Comparison of ENCODE assay signal across 1 cellular context in genomic region chr12:101859664-101860607, GRCh38.
A peak's percentile ranks its signal among the peaks of the same experiment; 100 is the strongest.
TF ChIP-seq lines count a peak whose summit lies in the region.

No MANE protein-coding gene starts in this region.

TF ChIP-seq in GM12878, 131 proteins besides CTCF, POLR2A, EP300 and RAD21 (continued from another document and continues in another):
- TF ChIP-seq TCF12 (IDR thresholded peaks at IDR 0.05; ENCODE audit: low read depth, low read length), result no peak
- TF ChIP-seq ETV6 (conservative IDR thresholded peaks at IDR 0.05 in 1 of 2, IDR thresholded peaks at IDR 0.05 in 1 of 2; ENCODE audit: borderline replicate concordance in 1 of 2, low read depth in 1 of 2), result 0 out of 4 replicates have a peak, but pooled peaks of 1 of the 2 experiments have one; percentile 27
- peak; percentile 47; the same call in 1 of the 2 replicates for TF ChIP-seq TCF7 (IDR thresholded peaks at IDR 0.05; ENCODE audit: borderline replicate concordance)
- 0 out of 2 replicates have a peak, but pooled peaks have one; percentile 21 for TF ChIP-seq SMARCA5 (IDR thresholded peaks at IDR 0.05)
- TF ChIP-seq ZZZ3 (IDR thresholded peaks at IDR 0.05; ENCODE audit: control insufficient read depth, insufficient read length, low read depth), result no peak
- TF ChIP-seq POLR2AphosphoS2 (IDR thresholded peaks at IDR 0.05; ENCODE audit: low read depth, low read length), result no peak
- TF ChIP-seq NRF1 (conservative IDR thresholded peaks at IDR 0.05; ENCODE audit: low read depth, low read length), result no peak
- TF ChIP-seq CREM (IDR thresholded peaks at IDR 0.05; ENCODE audit: low read depth), result peak; percentile 80; the same call in 1 of the 2 replicates
- no peak for TF ChIP-seq MEF2B (IDR thresholded peaks at IDR 0.05; ENCODE audit: partially characterized antibody, poor library complexity, severe bottlenecking)
- no peak for TF ChIP-seq TAF1 (IDR thresholded peaks at IDR 0.05; ENCODE audit: borderline replicate concordance, low read depth, low read length)
- peak; percentile 61; the same call in 1 of the 2 replicates for TF ChIP-seq BMI1 (IDR thresholded peaks at IDR 0.05; ENCODE audit: borderline replicate concordance)
- no peak for TF ChIP-seq YBX1 (IDR thresholded peaks at IDR 0.05)
- peak; percentile 64 for TF ChIP-seq E2F8 (IDR thresholded peaks at IDR 0.05; ENCODE audit: low read depth, partially characterized antibody)
- peak; percentile 84 for TF ChIP-seq IKZF1 (conservative IDR thresholded peaks at IDR 0.05)
- TF ChIP-seq SMAD1 (IDR thresholded peaks at IDR 0.05; ENCODE audit: low read depth, partially characterized antibody), result peak; percentile 72
- TF ChIP-seq POLR2AphosphoS5 (IDR thresholded peaks at IDR 0.05; ENCODE audit: low read length), result no peak
- TF ChIP-seq EZH2 (IDR thresholded peaks at IDR 0.05; ENCODE audit: borderline replicate concordance, control insufficient read depth, low read depth, low read length), result no peak
- no peak for TF ChIP-seq PKNOX1 (IDR thresholded peaks at IDR 0.05)
- no peak for TF ChIP-seq STAT1 (conservative IDR thresholded peaks at IDR 0.05)
- no peak for TF ChIP-seq ZBTB4 (CRISPR knock-in tag; IDR thresholded peaks at IDR 0.05)
- no peak for TF ChIP-seq E2F4 (IDR thresholded peaks at IDR 0.05; ENCODE audit: low read depth, low read length)
- TF ChIP-seq KAT2A (conservative IDR thresholded peaks at IDR 0.05; ENCODE audit: control insufficient read depth, low read depth, low read length), result no peak
- TF ChIP-seq HDAC2 (IDR thresholded peaks at IDR 0.05), result no peak
- peak; percentile 78 for TF ChIP-seq ZBED1 (IDR thresholded peaks at IDR 0.05; ENCODE audit: borderline replicate concordance)
- TF ChIP-seq CEBPZ (IDR thresholded peaks at IDR 0.05; ENCODE audit: low read depth, low read length), result no peak
- TF ChIP-seq HSF1 (IDR thresholded peaks at IDR 0.05; ENCODE audit: low read depth, low read length), result no peak
- peak; percentile 12 for TF ChIP-seq BCL3 (IDR thresholded peaks at IDR 0.05; ENCODE audit: borderline replicate concordance, insufficient read depth, low read depth, low read length, poor library complexity, severe bottlenecking)
- no peak; the same call in 1 of the 2 replicates for TF ChIP-seq BACH1 (IDR thresholded peaks at IDR 0.05; ENCODE audit: borderline replicate concordance)
- no peak for TF ChIP-seq MAX (IDR thresholded peaks at IDR 0.05; ENCODE audit: low read depth, low read length)
- peak; percentile 94 to 95 for TF ChIP-seq IKZF2 (IDR thresholded peaks at IDR 0.05)
- peak; percentile 95; the same call in 1 of the 2 replicates for TF ChIP-seq FOXM1 (IDR thresholded peaks at IDR 0.05; ENCODE audit: low read depth, low read length)
- no peak for TF ChIP-seq SREBF1 (IDR thresholded peaks at IDR 0.05; ENCODE audit: low read length)
- 0 out of 2 replicates have a peak, but pooled peaks have one; percentile 51 for TF ChIP-seq IRF4 (IDR thresholded peaks at IDR 0.05; ENCODE audit: low read depth, low read length)
- TF ChIP-seq KDM1A (IDR thresholded peaks at IDR 0.05; ENCODE audit: borderline replicate concordance), result no peak
- TF ChIP-seq RAD51 (IDR thresholded peaks at IDR 0.05), result no peak
- peak; percentile 98 for TF ChIP-seq ATF2 (IDR thresholded peaks at IDR 0.05; ENCODE audit: low read length)
- TF ChIP-seq SP1 (IDR thresholded peaks at IDR 0.05; ENCODE audit: low read depth, low read length), result no peak
- TF ChIP-seq RELA (IDR thresholded peaks at IDR 0.05; ENCODE audit: borderline replicate concordance, partially characterized antibody), result peak; percentile 92
- no peak for TF ChIP-seq SRF (IDR thresholded peaks at IDR 0.05; ENCODE audit: low read depth in 2 of 2, low read length in 2 of 2)
- TF ChIP-seq PAX5 (IDR thresholded peaks at IDR 0.05; ENCODE audit: borderline replicate concordance, low read depth, low read length), result no peak
- no peak for TF ChIP-seq NFYA (IDR thresholded peaks at IDR 0.05; ENCODE audit: borderline replicate concordance, low read depth, low read length)
- peak; percentile 91 for TF ChIP-seq MTA2 (IDR thresholded peaks at IDR 0.05; ENCODE audit: low read depth)
- TF ChIP-seq ZNF274 (IDR thresholded peaks at IDR 0.05; ENCODE audit: insufficient read depth, insufficient read length), result no peak
- peak; percentile 54; the same call in 1 of the 2 replicates for TF ChIP-seq GABPA (IDR thresholded peaks at IDR 0.05; ENCODE audit: low read depth)
- TF ChIP-seq RFX5 (IDR thresholded peaks at IDR 0.05; ENCODE audit: low read depth, low read length), result no peak
- no peak for TF ChIP-seq ATF3 (IDR thresholded peaks at IDR 0.05; ENCODE audit: borderline replicate concordance, extremely low read depth, low read depth, low read length)
- TF ChIP-seq CHD1 (IDR thresholded peaks at IDR 0.05; ENCODE audit: low read depth, low read length), result no peak
- 0 out of 2 replicates have a peak, but pooled peaks have one; percentile 33 for TF ChIP-seq NBN (IDR thresholded peaks at IDR 0.05)
- no peak for TF ChIP-seq CBX3 (IDR thresholded peaks at IDR 0.05; ENCODE audit: borderline replicate concordance, low read depth)
